1 cellular context compared by ENCODE assay signal in the genomic region with DNA sequence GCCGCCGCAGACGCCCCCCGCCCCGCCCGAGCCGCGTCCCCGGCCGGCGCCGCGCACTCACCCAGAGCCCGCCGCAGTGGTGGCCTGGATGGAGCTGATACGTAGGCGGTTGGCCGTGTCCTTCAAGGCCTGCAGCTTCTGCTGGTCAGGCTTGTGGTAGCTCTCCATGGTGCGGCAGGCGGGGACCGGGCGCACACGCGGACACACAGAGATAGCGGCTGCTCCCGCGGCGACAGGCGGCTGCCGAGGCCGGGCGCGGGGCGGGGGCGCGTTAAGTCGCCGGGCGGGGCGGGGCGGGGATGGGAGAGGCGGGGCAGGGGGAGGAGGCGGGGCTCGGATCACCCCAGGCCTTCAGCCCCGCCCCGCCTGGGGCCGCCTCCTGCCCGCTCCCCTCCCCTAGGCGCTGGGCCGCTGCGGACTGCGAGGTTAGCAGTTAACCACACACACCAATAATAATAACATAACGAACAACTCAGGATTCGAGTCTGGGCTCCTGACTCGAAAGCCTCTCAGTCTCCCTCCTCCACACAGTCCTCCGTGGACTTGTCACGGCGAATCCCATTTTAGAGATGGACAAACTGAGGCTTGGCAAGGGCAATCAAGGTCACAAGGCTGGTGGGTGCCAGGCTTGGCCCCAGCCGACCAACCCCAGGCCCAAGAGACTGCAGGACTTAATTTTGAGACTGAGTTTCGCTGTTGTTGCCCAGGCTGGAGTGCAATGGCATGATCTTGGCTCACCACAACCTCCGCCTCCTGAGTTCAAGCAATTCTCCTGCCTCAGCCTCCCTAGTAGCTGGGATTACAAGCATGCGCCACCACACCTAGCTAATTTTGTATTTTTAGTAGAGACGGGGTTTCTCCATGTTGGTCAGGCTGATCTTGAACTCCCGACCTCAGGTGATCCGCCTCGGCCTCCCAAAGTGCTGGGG.
A peak's percentile ranks its signal among the peaks of the same experiment; 100 is the strongest.
TF ChIP-seq lines count a peak whose summit lies in the region.

A gene with protein sequence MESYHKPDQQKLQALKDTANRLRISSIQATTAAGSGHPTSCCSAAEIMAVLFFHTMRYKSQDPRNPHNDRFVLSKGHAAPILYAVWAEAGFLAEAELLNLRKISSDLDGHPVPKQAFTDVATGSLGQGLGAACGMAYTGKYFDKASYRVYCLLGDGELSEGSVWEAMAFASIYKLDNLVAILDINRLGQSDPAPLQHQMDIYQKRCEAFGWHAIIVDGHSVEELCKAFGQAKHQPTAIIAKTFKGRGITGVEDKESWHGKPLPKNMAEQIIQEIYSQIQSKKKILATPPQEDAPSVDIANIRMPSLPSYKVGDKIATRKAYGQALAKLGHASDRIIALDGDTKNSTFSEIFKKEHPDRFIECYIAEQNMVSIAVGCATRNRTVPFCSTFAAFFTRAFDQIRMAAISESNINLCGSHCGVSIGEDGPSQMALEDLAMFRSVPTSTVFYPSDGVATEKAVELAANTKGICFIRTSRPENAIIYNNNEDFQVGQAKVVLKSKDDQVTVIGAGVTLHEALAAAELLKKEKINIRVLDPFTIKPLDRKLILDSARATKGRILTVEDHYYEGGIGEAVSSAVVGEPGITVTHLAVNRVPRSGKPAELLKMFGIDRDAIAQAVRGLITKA (minus strand): TSS at position 248 of the 929 bp plus-strand sequence. CDS start 80 bp downstream, at position 168.

TF ChIP-seq in K562, 482 proteins besides CTCF, POLR2A, EP300 and RAD21 (continued from another document and continues in another):
- TF ChIP-seq, protein P1, sequence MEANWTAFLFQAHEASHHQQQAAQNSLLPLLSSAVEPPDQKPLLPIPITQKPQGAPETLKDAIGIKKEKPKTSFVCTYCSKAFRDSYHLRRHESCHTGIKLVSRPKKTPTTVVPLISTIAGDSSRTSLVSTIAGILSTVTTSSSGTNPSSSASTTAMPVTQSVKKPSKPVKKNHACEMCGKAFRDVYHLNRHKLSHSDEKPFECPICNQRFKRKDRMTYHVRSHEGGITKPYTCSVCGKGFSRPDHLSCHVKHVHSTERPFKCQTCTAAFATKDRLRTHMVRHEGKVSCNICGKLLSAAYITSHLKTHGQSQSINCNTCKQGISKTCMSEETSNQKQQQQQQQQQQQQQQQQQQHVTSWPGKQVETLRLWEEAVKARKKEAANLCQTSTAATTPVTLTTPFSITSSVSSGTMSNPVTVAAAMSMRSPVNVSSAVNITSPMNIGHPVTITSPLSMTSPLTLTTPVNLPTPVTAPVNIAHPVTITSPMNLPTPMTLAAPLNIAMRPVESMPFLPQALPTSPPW (CRISPR knock-in tag; IDR thresholded peaks at IDR 0.05): peak; percentile 95
- TF ChIP-seq, protein P2, sequence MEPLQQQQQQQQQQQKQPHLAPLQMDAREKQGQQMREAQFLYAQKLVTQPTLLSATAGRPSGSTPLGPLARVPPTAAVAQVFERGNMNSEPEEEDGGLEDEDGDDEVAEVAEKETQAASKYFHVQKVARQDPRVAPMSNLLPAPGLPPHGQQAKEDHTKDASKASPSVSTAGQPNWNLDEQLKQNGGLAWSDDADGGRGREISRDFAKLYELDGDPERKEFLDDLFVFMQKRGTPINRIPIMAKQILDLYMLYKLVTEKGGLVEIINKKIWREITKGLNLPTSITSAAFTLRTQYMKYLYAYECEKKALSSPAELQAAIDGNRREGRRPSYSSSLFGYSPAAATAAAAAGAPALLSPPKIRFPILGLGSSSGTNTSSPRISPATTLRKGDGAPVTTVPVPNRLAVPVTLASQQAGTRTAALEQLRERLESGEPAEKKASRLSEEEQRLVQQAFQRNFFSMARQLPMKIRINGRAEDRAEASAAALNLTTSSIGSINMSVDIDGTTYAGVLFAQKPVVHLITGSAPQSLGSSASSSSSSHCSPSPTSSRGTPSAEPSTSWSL (CRISPR knock-in tag; IDR thresholded peaks at IDR 0.05; ENCODE audit: borderline replicate concordance): no peak
- TF ChIP-seq, protein P3, sequence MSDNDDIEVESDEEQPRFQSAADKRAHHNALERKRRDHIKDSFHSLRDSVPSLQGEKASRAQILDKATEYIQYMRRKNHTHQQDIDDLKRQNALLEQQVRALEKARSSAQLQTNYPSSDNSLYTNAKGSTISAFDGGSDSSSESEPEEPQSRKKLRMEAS (CRISPR knock-in tag; IDR thresholded peaks at IDR 0.05): peak; percentile 77
- no peak for TF ChIP-seq POLR3A (IDR thresholded peaks at IDR 0.05; ENCODE audit: borderline replicate concordance, extremely low read depth, insufficient read depth, insufficient read length)
- no peak for TF ChIP-seq RBM15 (IDR thresholded peaks at IDR 0.05; ENCODE audit: insufficient read depth, low read length)
- 0 out of 2 replicates have a peak, but pooled peaks have one; percentile 37 for TF ChIP-seq ARID1B (IDR thresholded peaks at IDR 0.05)
- TF ChIP-seq BCOR (IDR thresholded peaks at IDR 0.05): peak; percentile 100
- peak; percentile 60; the same call in 1 of the 2 replicates for TF ChIP-seq SP1 (CRISPR knock-in tag; IDR thresholded peaks at IDR 0.05)
- 0 out of 2 replicates have a peak, but pooled peaks have one; percentile 23 for TF ChIP-seq SMARCE1 (IDR thresholded peaks at IDR 0.05)
- peak; percentile 85; the same call in 1 of the 2 replicates for TF ChIP-seq PTBP1 (IDR thresholded peaks at IDR 0.05; ENCODE audit: low read depth, low read length)
- TF ChIP-seq HDGF (IDR thresholded peaks at IDR 0.05): peak; percentile 95
- no peak for TF ChIP-seq TGIF2 (CRISPR knock-in tag; IDR thresholded peaks at IDR 0.05)
- TF ChIP-seq, protein P4, sequence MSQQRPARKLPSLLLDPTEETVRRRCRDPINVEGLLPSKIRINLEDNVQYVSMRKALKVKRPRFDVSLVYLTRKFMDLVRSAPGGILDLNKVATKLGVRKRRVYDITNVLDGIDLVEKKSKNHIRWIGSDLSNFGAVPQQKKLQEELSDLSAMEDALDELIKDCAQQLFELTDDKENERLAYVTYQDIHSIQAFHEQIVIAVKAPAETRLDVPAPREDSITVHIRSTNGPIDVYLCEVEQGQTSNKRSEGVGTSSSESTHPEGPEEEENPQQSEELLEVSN (IDR thresholded peaks at IDR 0.05; ENCODE audit: borderline replicate concordance in 1 of 2, extremely low read depth in 1 of 2, insufficient read depth in 1 of 2, insufficient read length in 1 of 2, low read depth in 1 of 2, low read length in 1 of 2, poor library complexity in 1 of 2, severe bottlenecking in 1 of 2): peak in 1 of 2 experiments; percentile 68
- TF ChIP-seq, protein P5, sequence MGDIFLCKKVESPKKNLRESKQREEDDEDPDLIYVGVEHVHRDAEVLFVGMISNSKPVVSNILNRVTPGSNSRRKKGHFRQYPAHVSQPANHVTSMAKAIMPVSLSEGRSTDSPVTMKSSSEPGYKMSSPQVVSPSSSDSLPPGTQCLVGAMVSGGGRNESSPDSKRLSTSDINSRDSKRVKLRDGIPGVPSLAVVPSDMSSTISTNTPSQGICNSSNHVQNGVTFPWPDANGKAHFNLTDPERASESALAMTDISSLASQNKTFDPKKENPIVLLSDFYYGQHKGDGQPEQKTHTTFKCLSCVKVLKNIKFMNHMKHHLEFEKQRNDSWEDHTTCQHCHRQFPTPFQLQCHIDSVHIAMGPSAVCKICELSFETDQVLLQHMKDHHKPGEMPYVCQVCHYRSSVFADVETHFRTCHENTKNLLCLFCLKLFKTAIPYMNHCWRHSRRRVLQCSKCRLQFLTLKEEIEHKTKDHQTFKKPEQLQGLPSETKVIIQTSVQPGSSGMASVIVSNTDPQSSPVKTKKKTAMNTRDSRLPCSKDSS (IDR thresholded peaks at IDR 0.05; ENCODE audit: low read depth, partially characterized antibody): no peak
- peak; percentile 86 for TF ChIP-seq POLR2G (IDR thresholded peaks at IDR 0.05; ENCODE audit: low read depth, low read length)
- no peak for TF ChIP-seq ZNF217 (CRISPR knock-in tag; IDR thresholded peaks at IDR 0.05)
- TF ChIP-seq ATF1 (CRISPR knock-in tag; IDR thresholded peaks at IDR 0.05): 0 out of 2 replicates have a peak, but pooled peaks have one; percentile 29
- TF ChIP-seq ATF1 (tag; IDR thresholded peaks at IDR 0.05): no peak
- TF ChIP-seq POLR2AphosphoS5 (IDR thresholded peaks at IDR 0.05; ENCODE audit: control insufficient read depth, insufficient read depth, low read depth, low read length): peak; percentile 45; the same call in 1 of the 2 replicates
- peak; percentile 97 for TF ChIP-seq RBM25 (IDR thresholded peaks at IDR 0.05; ENCODE audit: low read depth, low read length, severe bottlenecking)
- no peak for TF ChIP-seq FOXA1 (IDR thresholded peaks at IDR 0.05; ENCODE audit: borderline replicate concordance)
- no peak for TF ChIP-seq ZNF354B (CRISPR knock-in tag; IDR thresholded peaks at IDR 0.05)
- no peak for TF ChIP-seq SETDB1 (IDR thresholded peaks at IDR 0.05; ENCODE audit: low read length)
- no peak for TF ChIP-seq ZC3H4 (CRISPR knock-in tag; IDR thresholded peaks at IDR 0.05; ENCODE audit: borderline replicate concordance)
- TF ChIP-seq SMAD2 (IDR thresholded peaks at IDR 0.05; ENCODE audit: low read depth, low read length): no peak
- TF ChIP-seq, protein P6, sequence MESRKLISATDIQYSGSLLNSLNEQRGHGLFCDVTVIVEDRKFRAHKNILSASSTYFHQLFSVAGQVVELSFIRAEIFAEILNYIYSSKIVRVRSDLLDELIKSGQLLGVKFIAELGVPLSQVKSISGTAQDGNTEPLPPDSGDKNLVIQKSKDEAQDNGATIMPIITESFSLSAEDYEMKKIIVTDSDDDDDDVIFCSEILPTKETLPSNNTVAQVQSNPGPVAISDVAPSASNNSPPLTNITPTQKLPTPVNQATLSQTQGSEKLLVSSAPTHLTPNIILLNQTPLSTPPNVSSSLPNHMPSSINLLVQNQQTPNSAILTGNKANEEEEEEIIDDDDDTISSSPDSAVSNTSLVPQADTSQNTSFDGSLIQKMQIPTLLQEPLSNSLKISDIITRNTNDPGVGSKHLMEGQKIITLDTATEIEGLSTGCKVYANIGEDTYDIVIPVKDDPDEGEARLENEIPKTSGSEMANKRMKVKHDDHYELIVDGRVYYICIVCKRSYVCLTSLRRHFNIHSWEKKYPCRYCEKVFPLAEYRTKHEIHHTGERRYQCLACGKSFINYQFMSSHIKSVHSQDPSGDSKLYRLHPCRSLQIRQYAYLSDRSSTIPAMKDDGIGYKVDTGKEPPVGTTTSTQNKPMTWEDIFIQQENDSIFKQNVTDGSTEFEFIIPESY (CRISPR knock-in tag; IDR thresholded peaks at IDR 0.05): 0 out of 2 replicates have a peak, but pooled peaks have one; percentile 16
- TF ChIP-seq, protein P7, sequence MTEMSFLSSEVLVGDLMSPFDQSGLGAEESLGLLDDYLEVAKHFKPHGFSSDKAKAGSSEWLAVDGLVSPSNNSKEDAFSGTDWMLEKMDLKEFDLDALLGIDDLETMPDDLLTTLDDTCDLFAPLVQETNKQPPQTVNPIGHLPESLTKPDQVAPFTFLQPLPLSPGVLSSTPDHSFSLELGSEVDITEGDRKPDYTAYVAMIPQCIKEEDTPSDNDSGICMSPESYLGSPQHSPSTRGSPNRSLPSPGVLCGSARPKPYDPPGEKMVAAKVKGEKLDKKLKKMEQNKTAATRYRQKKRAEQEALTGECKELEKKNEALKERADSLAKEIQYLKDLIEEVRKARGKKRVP (CRISPR knock-in tag; IDR thresholded peaks at IDR 0.05): 0 out of 2 replicates have a peak, but pooled peaks have one; percentile 10
- peak; percentile 36; the same call in 1 of the 2 replicates for TF ChIP-seq KAT7 (CRISPR knock-in tag; IDR thresholded peaks at IDR 0.05; ENCODE audit: borderline replicate concordance)
- TF ChIP-seq FOXP1 (CRISPR knock-in tag; IDR thresholded peaks at IDR 0.05): no peak
- peak; percentile 84 for TF ChIP-seq ZFP36 (IDR thresholded peaks at IDR 0.05; ENCODE audit: low read depth, low read length, partially characterized antibody)
- TF ChIP-seq, protein P8, sequence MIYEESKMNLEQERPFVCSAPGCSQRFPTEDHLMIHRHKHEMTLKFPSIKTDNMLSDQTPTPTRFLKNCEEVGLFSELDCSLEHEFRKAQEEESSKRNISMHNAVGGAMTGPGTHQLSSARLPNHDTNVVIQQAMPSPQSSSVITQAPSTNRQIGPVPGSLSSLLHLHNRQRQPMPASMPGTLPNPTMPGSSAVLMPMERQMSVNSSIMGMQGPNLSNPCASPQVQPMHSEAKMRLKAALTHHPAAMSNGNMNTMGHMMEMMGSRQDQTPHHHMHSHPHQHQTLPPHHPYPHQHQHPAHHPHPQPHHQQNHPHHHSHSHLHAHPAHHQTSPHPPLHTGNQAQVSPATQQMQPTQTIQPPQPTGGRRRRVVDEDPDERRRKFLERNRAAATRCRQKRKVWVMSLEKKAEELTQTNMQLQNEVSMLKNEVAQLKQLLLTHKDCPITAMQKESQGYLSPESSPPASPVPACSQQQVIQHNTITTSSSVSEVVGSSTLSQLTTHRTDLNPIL (CRISPR knock-in tag; IDR thresholded peaks at IDR 0.05): no peak
- 0 out of 2 replicates have a peak, but pooled peaks have one; percentile 26 for TF ChIP-seq XRCC5 (IDR thresholded peaks at IDR 0.05; ENCODE audit: low read depth, low read length)
- TF ChIP-seq, protein P9, sequence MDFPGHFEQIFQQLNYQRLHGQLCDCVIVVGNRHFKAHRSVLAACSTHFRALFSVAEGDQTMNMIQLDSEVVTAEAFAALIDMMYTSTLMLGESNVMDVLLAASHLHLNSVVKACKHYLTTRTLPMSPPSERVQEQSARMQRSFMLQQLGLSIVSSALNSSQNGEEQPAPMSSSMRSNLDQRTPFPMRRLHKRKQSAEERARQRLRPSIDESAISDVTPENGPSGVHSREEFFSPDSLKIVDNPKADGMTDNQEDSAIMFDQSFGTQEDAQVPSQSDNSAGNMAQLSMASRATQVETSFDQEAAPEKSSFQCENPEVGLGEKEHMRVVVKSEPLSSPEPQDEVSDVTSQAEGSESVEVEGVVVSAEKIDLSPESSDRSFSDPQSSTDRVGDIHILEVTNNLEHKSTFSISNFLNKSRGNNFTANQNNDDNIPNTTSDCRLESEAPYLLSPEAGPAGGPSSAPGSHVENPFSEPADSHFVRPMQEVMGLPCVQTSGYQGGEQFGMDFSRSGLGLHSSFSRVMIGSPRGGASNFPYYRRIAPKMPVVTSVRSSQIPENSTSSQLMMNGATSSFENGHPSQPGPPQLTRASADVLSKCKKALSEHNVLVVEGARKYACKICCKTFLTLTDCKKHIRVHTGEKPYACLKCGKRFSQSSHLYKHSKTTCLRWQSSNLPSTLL (IDR thresholded peaks at IDR 0.05): no peak
- TF ChIP-seq SAP30 (IDR thresholded peaks at IDR 0.05; ENCODE audit: borderline replicate concordance, insufficient read depth, low read depth, low read length, poor library complexity, severe bottlenecking): no peak
- TF ChIP-seq ZNF239 (CRISPR knock-in tag; IDR thresholded peaks at IDR 0.05): no peak
- no peak for TF ChIP-seq WHSC1 (IDR thresholded peaks at IDR 0.05; ENCODE audit: low read length)
- peak; percentile 99 for TF ChIP-seq HDAC2 (IDR thresholded peaks at IDR 0.05)
- 0 out of 2 replicates have a peak, but pooled peaks have one; percentile 6 for TF ChIP-seq GABPA (tag; conservative IDR thresholded peaks at IDR 0.05; ENCODE audit: low read depth)
- TF ChIP-seq CBX1 (IDR thresholded peaks at IDR 0.05; ENCODE audit: low read depth): peak; percentile 97
- TF ChIP-seq CXXC5 (CRISPR knock-in tag; IDR thresholded peaks at IDR 0.05): peak; percentile 71; the same call in 1 of the 2 replicates
- TF ChIP-seq SMAD4 (CRISPR knock-in tag; conservative IDR thresholded peaks at IDR 0.05): peak; percentile 74; the same call in 1 of the 2 replicates
- TF ChIP-seq DACH1 (IDR thresholded peaks at IDR 0.05; ENCODE audit: partially characterized antibody): peak; percentile 26
- TF ChIP-seq SIN3A (IDR thresholded peaks at IDR 0.05; ENCODE audit: borderline replicate concordance in 2 of 2, control insufficient read depth in 1 of 2, low read depth in 2 of 2, low read length in 2 of 2): peak; percentile 44 to 92; a peak in 1 of 4 replicates
- TF ChIP-seq KDM1A (IDR thresholded peaks at IDR 0.05): peak; percentile 96 to 98
- no peak for TF ChIP-seq PURB (CRISPR knock-in tag; IDR thresholded peaks at IDR 0.05; ENCODE audit: low read depth)
- peak; percentile 49; the same call in 1 of the 2 replicates for TF ChIP-seq PHF8 (IDR thresholded peaks at IDR 0.05; ENCODE audit: borderline replicate concordance, low read length)
- TF ChIP-seq SIN3B (IDR thresholded peaks at IDR 0.05; ENCODE audit: low read depth): peak; percentile 63
